9 cellular contexts compared by ENCODE assay signal in genomic region chr18:55404811-55405654, GRCh38.
DNase-seq lines count a peak whose midpoint lies in the region; ATAC-seq and TF ChIP-seq lines count a peak whose summit lies in the region.
"Had no signal": no experiment of that assay in that cellular context is flagged by ENCODE, and none has a peak within 500 bp of the region (broad histone marks: within the 10 kb centered on the region; RNA-seq: fewer than 3 reads in every experiment).

No MANE protein-coding gene starts in this region.

- WGBS in mesenchymal stem cell = 98% methylated on average over 7 of the region's 8 CpGs
- 95 to 96% methylated on average over 8 of the region's 8 CpGs for WGBS in upper lobe of left lung, 2 donors

- no peak overlapping the region for H3K23ac ChIP-seq in mesenchymal stem cell (ENCODE audit: low read length in 2 of 2)

- H3K9me3 ChIP-seq in breast epithelium (no peaks in the 10 kb centered on the region), mesenchymal stem cell (ENCODE audit: control insufficient read depth, low read length) (no peaks in the 10 kb centered on the region), upper lobe of left lung (no peaks in the 10 kb centered on the region)

- H2AK5ac ChIP-seq in mesenchymal stem cell (ENCODE audit: low read length, severe bottlenecking) = peak overlapping the region; percentile 85

- H2AFZ ChIP-seq in mesenchymal stem cell (ENCODE audit: low read depth, low read length) = no peak overlapping the region

- H3K14ac ChIP-seq in mesenchymal stem cell (ENCODE audit: low read length in 2 of 2) = no peak overlapping the region

- H3K27me3 ChIP-seq in breast epithelium (peaks cover 0 to 3% of the 10 kb centered on the region in 2 donors), mesenchymal stem cell (ENCODE audit: control insufficient read depth in 1 of 2, insufficient read depth in 1 of 2, low read length in 2 of 2) (no peaks in the 10 kb centered on the region), upper lobe of left lung (no peaks in the 10 kb centered on the region)

- H3K4me2 ChIP-seq in mesenchymal stem cell (ENCODE audit: low read length, poor library complexity, severe bottlenecking) = no peak overlapping the region

- TF ChIP-seq EP300 in upper lobe of left lung (IDR thresholded peaks at IDR 0.05) = no peak

- TF ChIP-seq CTCF in breast epithelium (IDR thresholded peaks at IDR 0.05) = no peak
- TF ChIP-seq CTCF in upper lobe of left lung (IDR thresholded peaks at IDR 0.05) = no peak

- H4K8ac ChIP-seq in mesenchymal stem cell (ENCODE audit: low read length) = no peak overlapping the region

- TF ChIP-seq POLR2A in breast epithelium (IDR thresholded peaks at IDR 0.05) (no peak), upper lobe of left lung (IDR thresholded peaks at IDR 0.05) (no peak)

- no peak overlapping the region for H2BK12ac ChIP-seq in mesenchymal stem cell (ENCODE audit: low read length in 2 of 2)

- H3K4me3 ChIP-seq in breast epithelium (no peak overlapping the region), mesenchymal stem cell (ENCODE audit: insufficient read depth in 1 of 2, low read depth in 1 of 2, low read length in 2 of 2) (peak overlapping the region in 1 of 2 experiments; percentile 43), upper lobe of left lung (no peak overlapping the region)

- intact Hi-C loops in breast epithelium (cut with DNase I; ENCODE audit: low total_unique reads) = no loop called here

- ATAC-seq in upper lobe of left lung (ENCODE audit: low FRiP score in 2 of 2) = no peak

- no peak overlapping the region for H4K91ac ChIP-seq in mesenchymal stem cell (ENCODE audit: low read length)

- H3K36me3 ChIP-seq in breast epithelium = no peaks in the 10 kb centered on the region
- H3K36me3 ChIP-seq in mesenchymal stem cell (ENCODE audit: control insufficient read depth in 1 of 2, insufficient read depth in 2 of 2, low read depth in 1 of 2, low read length in 2 of 2) = no peaks in the 10 kb centered on the region
- no peaks in the 10 kb centered on the region for H3K36me3 ChIP-seq in upper lobe of left lung

- H2BK15ac ChIP-seq in mesenchymal stem cell (ENCODE audit: low read depth, poor library complexity, severe bottlenecking) = no peak overlapping the region

- H3K27ac ChIP-seq in breast epithelium (peak overlapping the region; percentile 49 to 65), mesenchymal stem cell (ENCODE audit: low read length, poor library complexity, severe bottlenecking) (no peak overlapping the region), upper lobe of left lung (peak overlapping the region in 3 of 4 donors; percentile 59 to 79 (median 61))

- H3K4me1 ChIP-seq in breast epithelium = no peaks in the 10 kb centered on the region
- H3K4me1 ChIP-seq in mesenchymal stem cell (ENCODE audit: control insufficient read depth, insufficient read depth, low read depth, low read length) = no peaks in the 10 kb centered on the region
- peaks cover 0 to 19% (median 13%) of the 10 kb centered on the region in 4 donors for H3K4me1 ChIP-seq in upper lobe of left lung

- H3K4ac ChIP-seq in mesenchymal stem cell (ENCODE audit: low read depth in 1 of 2, low read length in 2 of 2) = no peak overlapping the region

- H2BK5ac ChIP-seq in mesenchymal stem cell (ENCODE audit: low read depth, low read length, poor library complexity, severe bottlenecking) = no peak overlapping the region

- H3K9ac ChIP-seq in mesenchymal stem cell (ENCODE audit: low read length) = peak overlapping the region; percentile 81

- no peak overlapping the region for H2BK120ac ChIP-seq in mesenchymal stem cell (ENCODE audit: low read depth, low read length)

- H3K18ac ChIP-seq in mesenchymal stem cell (ENCODE audit: low read depth in 1 of 2, low read length in 2 of 2) = no peak overlapping the region

- peaks cover 9% of the 10 kb centered on the region for H3K79me1 ChIP-seq in mesenchymal stem cell (replicated peaks; ENCODE audit: low read length, poor library complexity, severe bottlenecking)

- DNase-seq in NCI-H1092 treated with DMSO at 0.1 percent for 48 hours (lab: John Stamatoyannopoulos, UW) (peak; percentile 67), NCI-H1092 (lab: John Stamatoyannopoulos, UW) (no peak), breast epithelium (ENCODE audit: low spot score in 2 of 2) (no peak), mesenchymal stem cell (no peak), upper lobe of left lung (no peak), 8988T (no peak), CD1c-positive myeloid dendritic cell (ENCODE audit: extremely low spot score) (no peak)
- DNase-seq in stimulated activated CD8-positive, alpha-beta memory T cell treated with anti-CD3 and anti-CD28 coated beads, Interleukin-4, amount 100 ng/mL, for 48 hours = no peak
- DNase-seq: stimulated activated CD4-positive, alpha-beta T cell treated with anti-CD3 and anti-CD28 coated beads, Interleukin-4, amount 100 ng/mL, for 24 hours had no signal
